22 cellular contexts compared by ENCODE assay signal in genomic region chr4:7711330-7711963, GRCh38.
DNase-seq lines count a peak whose midpoint lies in the region; ATAC-seq, FAIRE-seq and TF ChIP-seq lines count a peak whose summit lies in the region.
"Had no signal": no experiment of that assay in that cellular context is flagged by ENCODE, and none has a peak within 500 bp of the region (broad histone marks: within the 10 kb centered on the region; RNA-seq: fewer than 3 reads in every experiment).

No MANE protein-coding gene starts in this region.

- peaks cover 12% of the 10 kb centered on the region for H3K27me3 Mint-ChIP-seq in nephron progenitor cell (ENCODE audit: low read depth, poor library complexity)
- H3K27me3 Mint-ChIP-seq in activated CD4-positive, alpha-beta memory T cell treated with anti-CD3 and anti-CD28 coated beads for 36 hours: no peaks in the 10 kb centered on the region
- H3K27me3 Mint-ChIP-seq: CD4-positive, alpha-beta T cell had no signal

- H3K4me2 ChIP-seq in K562 (ENCODE audit: insufficient read depth, low read length): no peak overlapping the region
- H3K4me2 ChIP-seq: GM23338 had no signal

- 2% methylated on average over 10 of the region's 10 CpGs for WGBS in K562 (ENCODE audit: insufficient coverage, low coverage, missing lambda C conversion rate)

- peaks cover 12% of the 10 kb centered on the region for H3K9me3 Mint-ChIP-seq in nephron progenitor cell
- H3K9me3 Mint-ChIP-seq in activated CD4-positive, alpha-beta memory T cell treated with anti-CD3 and anti-CD28 coated beads for 36 hours: no peaks in the 10 kb centered on the region
- H3K9me3 Mint-ChIP-seq: GM23338 had no signal

- peak overlapping the region; percentile 71 for H3K27ac Mint-ChIP-seq in nephron progenitor cell
- no peak overlapping the region for H3K27ac Mint-ChIP-seq in activated CD4-positive, alpha-beta memory T cell treated with anti-CD3 and anti-CD28 coated beads for 36 hours
- H3K27ac Mint-ChIP-seq: CD4-positive, alpha-beta T cell; GM23338 had no signal

- no peaks in the 10 kb centered on the region for H3K4me1 ChIP-seq in HEK293 (ENCODE audit: control insufficient read depth, insufficient read depth, low read length)
- peaks cover 0 to 3% of the 10 kb centered on the region in 2 experiments; a peak in 1 of 5 replicates for H3K4me1 ChIP-seq in K562 (replicated peaks in 1 of 2; ENCODE audit: control insufficient read depth in 2 of 2, insufficient read depth in 2 of 2, low read length in 2 of 2)
- H3K4me1 ChIP-seq: BE2C, Caco-2 had no signal

- no peak overlapping the region for H2AFZ ChIP-seq in K562 (ENCODE audit: low read depth, low read length)
- H2AFZ ChIP-seq: GM23338 had no signal

- H3K9me3 ChIP-seq in HEK293 (ENCODE audit: control insufficient read depth, insufficient read depth, low read depth, low read length) (no peaks in the 10 kb centered on the region), K562 (replicated peaks; ENCODE audit: control insufficient read depth, insufficient read depth, low read depth, low read length) (no peaks in the 10 kb centered on the region)
- H3K9me3 ChIP-seq: BE2C, Caco-2 had no signal

- no peak for FAIRE-seq in K562 (lab: Jason Lieb, UNC)
- FAIRE-seq: A204.1, D721Med, GM12892, GM18507 had no signal

- H3K9ac ChIP-seq in K562 (ENCODE audit: insufficient read depth in 1 of 2, low read depth in 2 of 2, low read length in 2 of 2): no peak overlapping the region

- no peaks in the 10 kb centered on the region for H3K9me1 ChIP-seq in K562 (ENCODE audit: control insufficient read depth, insufficient read depth, low read length)

- BruUV-seq in K562 (replicated peaks; lab: Mats Ljungman, UMichigan): no TSS peak

- H3K4me1 Mint-ChIP-seq in nephron progenitor cell: peaks cover 44% of the 10 kb centered on the region
- H3K4me1 Mint-ChIP-seq in activated CD4-positive, alpha-beta memory T cell treated with anti-CD3 and anti-CD28 coated beads for 36 hours (ENCODE audit: low read depth): no peaks in the 10 kb centered on the region
- H3K4me1 Mint-ChIP-seq: GM23338 had no signal

- TF ChIP-seq POLR2A in K562 (conservative IDR thresholded peaks at IDR 0.05): no peak

- no peak for TF ChIP-seq EP300 in K562 (IDR thresholded peaks at IDR 0.05; ENCODE audit: low read length)

- peaks cover 9% of the 10 kb centered on the region for H4K20me1 ChIP-seq in K562 (replicated peaks; ENCODE audit: control insufficient read depth, insufficient read depth, low read length)

- DNase-seq in left ventricle myocardium superior (peak; percentile 16), cardiac septum (ENCODE audit: low spot score) (no peak), K562 (ENCODE audit: extremely low read depth in 1 of 4, low spot score in 3 of 4) (no peak), nephron progenitor cell (no peak), DMS53 treated with DMSO at 0.1 percent for 48 hours (lab: John Stamatoyannopoulos, UW; ENCODE audit: unreplicated experiment) (no peak)
- DNase-seq in activated CD4-positive, alpha-beta memory T cell treated with anti-CD3 and anti-CD28 coated beads for 36 hours: no peak
- DNase-seq: ACHN; BE2C; Caco-2; CD4-positive, alpha-beta T cell; DMS79; GDM1; H7 had no signal

- no peak overlapping the region for H3K4me3 Mint-ChIP-seq in nephron progenitor cell
- H3K4me3 Mint-ChIP-seq in activated CD4-positive, alpha-beta memory T cell treated with anti-CD3 and anti-CD28 coated beads for 36 hours: no peak overlapping the region
- H3K4me3 Mint-ChIP-seq: CD4-positive, alpha-beta T cell; GM23338 had no signal

- ATAC-seq in left ventricle myocardium superior: no peak
- ATAC-seq in K562: no peak
- ATAC-seq in HG03442 (IDR thresholded peaks at IDR 0.05; ENCODE audit: unreplicated experiment): no peak
- ATAC-seq: GM23338, HCT116 had no signal

- peaks cover 10% of the 10 kb centered on the region for H3K36me3 Mint-ChIP-seq in nephron progenitor cell (ENCODE audit: low read depth)
- H3K36me3 Mint-ChIP-seq in activated CD4-positive, alpha-beta memory T cell treated with anti-CD3 and anti-CD28 coated beads for 36 hours: no peaks in the 10 kb centered on the region

- no peaks in the 10 kb centered on the region for H3K79me2 ChIP-seq in K562 (ENCODE audit: control insufficient read depth, insufficient read depth, low read length)

- H3K4me3 ChIP-seq in HEK293 (ENCODE audit: low read depth, low read length) (no peak overlapping the region), K562 (no peak overlapping the region)
- H3K4me3 ChIP-seq: GM23338 had no signal

- H3K36me3 ChIP-seq in HEK293 (ENCODE audit: control insufficient read depth in 2 of 2, insufficient read depth in 1 of 2, low read length in 2 of 2) (no peaks in the 10 kb centered on the region), K562 (ENCODE audit: control insufficient read depth, insufficient read depth, low read length) (no peaks in the 10 kb centered on the region)
- H3K36me3 ChIP-seq: BE2C had no signal

- CTCF ChIA-PET in HEK293 (lab: Yijun Ruan, JAX): no interaction called here
- CTCF ChIA-PET in K562 (lab: Yijun Ruan, JAX; ENCODE audit: low intra/inter-chr PET ratio): no interaction called here
- CTCF ChIA-PET in activated CD4-positive, alpha-beta memory T cell treated with anti-CD3 and anti-CD28 coated beads for 36 hours (lab: Charles Lee): no interaction called here

- no peak overlapping the region for H3K27ac ChIP-seq in HEK293 (ENCODE audit: extremely low read depth, low read depth, low read length)
- no peak overlapping the region for H3K27ac ChIP-seq in K562 (ENCODE audit: extremely low read depth, low read depth, low read length)
- H3K27ac ChIP-seq: C4-2B had no signal

- TF ChIP-seq RAD21 in K562 (CRISPR knock-in tag; conservative IDR thresholded peaks at IDR 0.05 in 1 of 2, IDR thresholded peaks at IDR 0.05 in 1 of 2): no peak

- in situ Hi-C loops in K562 (cut with MboI): no loop called here

- TF ChIP-seq CTCF in HEK293 (tag by site-specific recombination; IDR thresholded peaks at IDR 0.05): no peak
- no peak for TF ChIP-seq CTCF in K562 (IDR thresholded peaks at IDR 0.05 in 2 of 3, conservative IDR thresholded peaks at IDR 0.05 in 1 of 3; ENCODE audit: insufficient read depth in 2 of 3, low read depth in 1 of 3, low read length in 3 of 3)
- no peak for TF ChIP-seq CTCF in nephron progenitor cell (IDR thresholded peaks at IDR 0.05)

- POLR2A ChIA-PET in HEK293 (lab: Yijun Ruan, JAX) (no interaction called here), K562 (lab: Yijun Ruan, JAX) (interaction anchor here (0.6 to 1.6 kb wide), 4 partner anchors 9 to 522 kb away, joined by 3 read pairs; no protein-coding TSS in a partner anchor)
- POLR2A ChIA-PET in activated CD4-positive, alpha-beta memory T cell treated with anti-CD3 and anti-CD28 coated beads for 36 hours (lab: Charles Lee): no interaction called here

- intact Hi-C loops in left ventricle myocardium superior (cut with micrococcal nuclease) (no loop called here), cardiac septum (cut with DNase I) (loop anchor here (10.0 kb wide), 1 partner anchor 407 kb away; no protein-coding TSS in a partner anchor), K562 (cut with micrococcal nuclease) (no loop called here)
- intact Hi-C loops in activated CD4-positive, alpha-beta memory T cell treated with anti-CD3 and anti-CD28 coated beads for 36 hours (cut with micrococcal nuclease): no loop called here

- H3K27me3 ChIP-seq in K562 (ENCODE audit: control insufficient read depth in 2 of 2, insufficient read depth in 2 of 2, low read length in 2 of 2): peaks cover 2 to 50% of the 10 kb centered on the region in 2 experiments; a peak in 3 of 5 replicates
- H3K27me3 ChIP-seq: BE2C had no signal

TF ChIP-seq in HEK293, 187 proteins besides CTCF, POLR2A, EP300 and RAD21:
- TF ChIP-seq ZSCAN18 (tag by site-specific recombination; IDR thresholded peaks at IDR 0.05) (no peak), ZNF768 (tag by site-specific recombination; IDR thresholded peaks at IDR 0.05) (peak; percentile 66; the same call in 1 of the 2 replicates)

TF ChIP-seq in K562, 482 proteins besides CTCF, POLR2A, EP300 and RAD21:
- TF ChIP-seq FOXO4 (CRISPR knock-in tag; IDR thresholded peaks at IDR 0.05): no peak
- TF ChIP-seq PHF21A (IDR thresholded peaks at IDR 0.05; ENCODE audit: borderline replicate concordance, low read depth): no peak
- no peak for TF ChIP-seq EWSR1 (IDR thresholded peaks at IDR 0.05; ENCODE audit: borderline replicate concordance, low read depth, partially characterized antibody)
- peak; percentile 82 for TF ChIP-seq RBM25 (IDR thresholded peaks at IDR 0.05; ENCODE audit: low read depth, low read length, severe bottlenecking)
- peak; percentile 52; the same call in 1 of the 2 replicates for TF ChIP-seq BCOR (IDR thresholded peaks at IDR 0.05)
- TF ChIP-seq ZFP36 (IDR thresholded peaks at IDR 0.05; ENCODE audit: low read depth, low read length, partially characterized antibody): peak; percentile 80
- TF ChIP-seq PTBP1 (IDR thresholded peaks at IDR 0.05; ENCODE audit: low read depth, low read length): 0 out of 2 replicates have a peak, but pooled peaks have one; percentile 16
- TF ChIP-seq ETS2 (tag; IDR thresholded peaks at IDR 0.05; ENCODE audit: borderline replicate concordance, poor library complexity, severe bottlenecking): no peak
